ENCODE assay signal across 24 cellular contexts in genomic region chr6:31304683-31305082, GRCh38. TPM values are rescaled to one million over a fixed set of nuclear protein-coding genes. Genes with fewer than 3 reads are reported as not detected.
A peak's percentile ranks its signal among the peaks of the same experiment; 100 is the strongest.
DNase-seq lines count a peak whose midpoint lies in the region; ATAC-seq, FAIRE-seq and TF ChIP-seq lines count a peak whose summit lies in the region.
"Had no signal": no experiment of that assay in that cellular context is flagged by ENCODE, and none has a peak within 500 bp of the region (broad histone marks: within the 10 kb centered on the region; RNA-seq: fewer than 3 reads in every experiment).

No MANE protein-coding gene starts in this region.

- FAIRE-seq in bronchial epithelial cell (lab: Jason Lieb, UNC), result no peak
- FAIRE-seq: A204.1, TTC549 had no signal

- H3K4me1 ChIP-seq in mucosa of descending colon (ENCODE audit: low read depth), result peaks cover 9% of the 10 kb centered on the region

- H3K9me3 ChIP-seq in mucosa of descending colon, result no peaks in the 10 kb centered on the region
- H3K9me3 ChIP-seq: body of pancreas, left ventricle myocardium inferior had no signal

- no peak overlapping the region for H3K4me3 ChIP-seq in bronchial epithelial cell (ENCODE audit: low read depth, low read length)
- no peak overlapping the region for H3K4me3 ChIP-seq in mucosa of descending colon
- H3K4me3 ChIP-seq: body of pancreas, left ventricle myocardium inferior had no signal

- H3K27me3 Mint-ChIP-seq in activated naive CD8-positive, alpha-beta T cell treated with anti-CD3 and anti-CD28 coated beads, Interleukin-2, amount 50 U/mL, for 24 hours, result peaks cover 12% of the 10 kb centered on the region
- H3K27me3 Mint-ChIP-seq in activated naive CD8-positive, alpha-beta T cell treated with anti-CD3 and anti-CD28 coated beads for 36 hours, result peaks cover 5% of the 10 kb centered on the region
- H3K27me3 Mint-ChIP-seq: activated naive CD4-positive, alpha-beta T cell treated with anti-CD3 and anti-CD28 coated beads, Interleukin-2, amount 50 U/mL, for 24 hours had no signal

- peaks cover 12% of the 10 kb centered on the region for H3K27me3 ChIP-seq in bronchial epithelial cell (ENCODE audit: control insufficient read depth, insufficient read depth, low read length)
- H3K27me3 ChIP-seq: body of pancreas had no signal

- intact Hi-C loops in mucosa of descending colon (cut with DNase I, micrococcal nuclease), result no loop called here

- no peaks in the 10 kb centered on the region for H3K9me3 Mint-ChIP-seq in activated naive CD8-positive, alpha-beta T cell treated with anti-CD3 and anti-CD28 coated beads, Interleukin-2, amount 50 U/mL, for 24 hours
- no peaks in the 10 kb centered on the region for H3K9me3 Mint-ChIP-seq in activated naive CD8-positive, alpha-beta T cell treated with anti-CD3 and anti-CD28 coated beads for 36 hours
- H3K9me3 Mint-ChIP-seq: activated naive CD4-positive, alpha-beta T cell treated with anti-CD3 and anti-CD28 coated beads, Interleukin-2, amount 50 U/mL, for 24 hours; stimulated activated naive B cell treated with anti-CD40 and anti-IgM and Interleukin-4, amounts not matched to agents 10 μg/mL and 1 μg/mL and 100 μg/mL, for 72 hours had no signal

- H3K27ac Mint-ChIP-seq in activated naive CD8-positive, alpha-beta T cell treated with anti-CD3 and anti-CD28 coated beads, Interleukin-2, amount 50 U/mL, for 24 hours, result peak overlapping the region; percentile 24
- no peak overlapping the region for H3K27ac Mint-ChIP-seq in activated naive CD8-positive, alpha-beta T cell treated with anti-CD3 and anti-CD28 coated beads for 36 hours
- H3K27ac Mint-ChIP-seq: activated naive CD4-positive, alpha-beta T cell treated with anti-CD3 and anti-CD28 coated beads, Interleukin-2, amount 50 U/mL, for 24 hours; stimulated activated naive B cell treated with anti-CD40 and anti-IgM and Interleukin-4, amounts not matched to agents 10 μg/mL and 1 μg/mL and 100 μg/mL, for 72 hours had no signal

- DNase-seq in activated naive CD8-positive, alpha-beta T cell treated with anti-CD3 and anti-CD28 coated beads, Interleukin-2, amount 50 U/mL, for 24 hours, result no peak
- no peak for DNase-seq in activated naive CD8-positive, alpha-beta T cell treated with anti-CD3 and anti-CD28 coated beads for 36 hours
- DNase-seq in OCI-M1 (lab: John Stamatoyannopoulos, UW), result peak; percentile 74
- DNase-seq in bronchial epithelial cell (ENCODE audit: low read depth), result peak; percentile 13
- DNase-seq in renal cortical epithelial cell (ENCODE audit: low read depth), result peak; percentile 11
- no peak for DNase-seq in DMS 273 treated with DMSO at 0.1 percent for 48 hours (lab: John Stamatoyannopoulos, UW)
- DNase-seq in mucosa of descending colon, result no peak
- DNase-seq in NCI-H1048 (lab: John Stamatoyannopoulos, UW), result no peak
- DNase-seq: activated T-cell treated with anti-CD3 and anti-CD28 coated beads, Interleukin-2, amount 50 U/mL, for 48 hours; C1 segment of cervical spinal cord; cortex of kidney; KG1; left ventricle myocardium inferior; NCI-H1436; NCI-H2171 treated with DMSO at 0.1 percent for 48 hours; NCI-H748 treated with DMSO at 0.1 percent for 48 hours; retina; stimulated activated CD4-positive, alpha-beta T cell treated with anti-CD3 and anti-CD28 coated beads, Interleukin-15, amount 100 ng/mL, for 24 hours; stimulated activated naive B cell treated with anti-CD40 and anti-IgM and Interleukin-4, amounts not matched to agents 10 μg/mL and 1 μg/mL and 100 μg/mL, for 72 hours; SW 1271 had no signal

- no peak overlapping the region for H3K4me3 Mint-ChIP-seq in activated naive CD8-positive, alpha-beta T cell treated with anti-CD3 and anti-CD28 coated beads, Interleukin-2, amount 50 U/mL, for 24 hours
- H3K4me3 Mint-ChIP-seq in activated naive CD8-positive, alpha-beta T cell treated with anti-CD3 and anti-CD28 coated beads for 36 hours, result no peak overlapping the region
- H3K4me3 Mint-ChIP-seq: activated naive CD4-positive, alpha-beta T cell treated with anti-CD3 and anti-CD28 coated beads, Interleukin-2, amount 50 U/mL, for 24 hours; stimulated activated naive B cell treated with anti-CD40 and anti-IgM and Interleukin-4, amounts not matched to agents 10 μg/mL and 1 μg/mL and 100 μg/mL, for 72 hours had no signal

- peaks cover 10% of the 10 kb centered on the region for H3K4me1 Mint-ChIP-seq in activated naive CD8-positive, alpha-beta T cell treated with anti-CD3 and anti-CD28 coated beads, Interleukin-2, amount 50 U/mL, for 24 hours
- H3K4me1 Mint-ChIP-seq in activated naive CD8-positive, alpha-beta T cell treated with anti-CD3 and anti-CD28 coated beads for 36 hours, result peaks cover 3% of the 10 kb centered on the region

- ATAC-seq in activated naive CD8-positive, alpha-beta T cell treated with anti-CD3 and anti-CD28 coated beads, Interleukin-2, amount 50 U/mL, for 24 hours, result no peak
- ATAC-seq in mucosa of descending colon, result no peak
- ATAC-seq: body of pancreas; stimulated activated naive B cell treated with anti-CD40 and anti-IgM and Interleukin-4, amounts not matched to agents 10 μg/mL and 1 μg/mL and 100 μg/mL, for 72 hours had no signal

- H3K36me3 ChIP-seq in bronchial epithelial cell (ENCODE audit: control insufficient read depth, insufficient read depth, low read length) (no peaks in the 10 kb centered on the region), mucosa of descending colon (ENCODE audit: low read depth) (no peaks in the 10 kb centered on the region)
- H3K36me3 ChIP-seq: left ventricle myocardium inferior had no signal

- TF ChIP-seq CTCF in bronchial epithelial cell (IDR thresholded peaks at IDR 0.05; ENCODE audit: insufficient read depth, low read length, severe bottlenecking) (no peak), mucosa of descending colon (IDR thresholded peaks at IDR 0.05) (no peak)

- no peaks in the 10 kb centered on the region for H3K36me3 Mint-ChIP-seq in activated naive CD8-positive, alpha-beta T cell treated with anti-CD3 and anti-CD28 coated beads, Interleukin-2, amount 50 U/mL, for 24 hours (ENCODE audit: low read depth)
- H3K36me3 Mint-ChIP-seq in activated naive CD8-positive, alpha-beta T cell treated with anti-CD3 and anti-CD28 coated beads for 36 hours, result no peaks in the 10 kb centered on the region
- H3K36me3 Mint-ChIP-seq: activated naive CD4-positive, alpha-beta T cell treated with anti-CD3 and anti-CD28 coated beads, Interleukin-2, amount 50 U/mL, for 24 hours had no signal

RNA-seq across cellular contexts. Expression of gene HLA-C, which starts 32.8 kb away (rescaled TPM):
- 100 to 1,000 TPM; 736 to 755 TPM for total RNA-seq in activated naive CD8-positive, alpha-beta T cell treated with anti-CD3 and anti-CD28 coated beads for 36 hours
- total RNA-seq in bronchial epithelial cell (203 and 285 TPM in 2 replicates), renal cortical epithelial cell (140 and 532 TPM in 2 replicates), mucosa of descending colon (1,000 to 10,000 TPM in 2 of 3 donors, 100 to 1,000 TPM in 1; 965 to 2,616 (median 1,478) TPM)

RNA-seq across cellular contexts. Expression of gene HLA-B, which starts 52.3 kb away (rescaled TPM):
- total RNA-seq in activated naive CD8-positive, alpha-beta T cell treated with anti-CD3 and anti-CD28 coated beads for 36 hours, result 1,000 to 10,000 TPM; 2,753 to 2,773 TPM
- total RNA-seq in bronchial epithelial cell (46.9 and 59.5 TPM in 2 replicates), renal cortical epithelial cell (208 and 644 TPM in 2 replicates), mucosa of descending colon (1,000 to 10,000 TPM; 1,294 to 6,470 (median 3,045) TPM)

Comparison
In these comparisons a context has a peak if more than half of its experiments do, and no peak if none do; other contexts are left out.
1. DNase-seq: peak in OCI-M1 (single experiment), bronchial epithelial cell (single experiment) and renal cortical epithelial cell (single experiment); none in activated naive CD8-positive, alpha-beta T cell treated with anti-CD3 and anti-CD28 coated beads, Interleukin-2, amount 50 U/mL, for 24 hours (single experiment), activated naive CD8-positive, alpha-beta T cell treated with anti-CD3 and anti-CD28 coated beads for 36 hours (single experiment), DMS 273 treated with DMSO at 0.1 percent for 48 hours (single experiment), mucosa of descending colon (0 of 3) and NCI-H1048 (single experiment).